In the genomic region with DNA sequence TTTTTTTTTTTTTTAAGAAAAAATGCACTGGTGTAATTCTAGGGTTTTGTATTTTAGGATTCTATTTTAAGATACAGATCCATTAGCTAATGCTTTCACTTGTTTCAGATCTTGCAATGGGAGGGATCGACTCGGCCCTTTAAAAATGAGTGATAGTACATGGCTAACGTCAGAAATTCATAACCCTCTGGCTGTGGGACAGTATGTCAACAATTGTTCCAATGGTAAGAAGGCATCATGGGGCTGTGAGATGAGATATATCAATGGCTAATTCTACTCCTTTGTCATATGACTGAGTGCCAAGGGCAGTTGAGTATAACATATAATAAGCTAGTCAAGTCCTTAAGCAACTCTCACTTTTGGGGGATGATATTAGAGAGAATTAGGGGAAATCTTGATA, we compare ENCODE assay signal across 35 cellular contexts.
"Had no signal": no experiment of that assay in that cellular context is flagged by ENCODE, and none has a peak within 500 bp of the region (broad histone marks: within the 10 kb centered on the region; RNA-seq: fewer than 3 reads in every experiment).

No MANE protein-coding gene starts in this region.

- H3K36me3 Mint-ChIP-seq: activated naive CD4-positive, alpha-beta T cell treated with anti-CD3 and anti-CD28 coated beads, Interleukin-2, amount 50 U/mL, for 24 hours; brain had no signal

- DNase-seq: activated effector memory CD4-positive, alpha-beta T cell treated with anti-CD3 and anti-CD28 coated beads, Interleukin-2, amount 50 U/mL, for 16 hours; activated effector memory CD4-positive, alpha-beta T cell treated with Interleukin-2 at 50 U/mL for 16 hours; activated gamma-delta T cell; activated gamma-delta T cell treated with Interleukin-2 at 50 U/mL for 16 hours; activated naive CD4-positive, alpha-beta T cell; activated naive CD4-positive, alpha-beta T cell treated with anti-CD3 and anti-CD28 coated beads for 36 hours; activated naive CD4-positive, alpha-beta T cell treated with anti-CD3 and anti-CD28 coated beads, Interleukin-2, amount 10 ng/mL, durations not matched to agents 7 days and 5 days; activated naive CD4-positive, alpha-beta T cell treated with anti-CD3 and anti-CD28 coated beads, Interleukin-2, amount 50 U/mL, for 16 hours; activated naive CD4-positive, alpha-beta T cell treated with Interleukin-2 at 50 U/mL for 16 hours; activated naive CD8-positive, alpha-beta T cell treated with anti-CD3 and anti-CD28 coated beads for 36 hours; activated naive CD8-positive, alpha-beta T cell treated with anti-CD3 and anti-CD28 coated beads, Interleukin-2, amount 10 ng/mL, durations not matched to agents 7 days and 5 days; activated naive CD8-positive, alpha-beta T cell treated with anti-CD3 and anti-CD28 coated beads, Interleukin-2, amount 50 U/mL, for 24 hours; activated T-cell treated with anti-CD3 and anti-CD28 coated beads, Interleukin-2, amount 50 U/mL, for 1 hour; activated T-cell treated with anti-CD3 and anti-CD28 coated beads, Interleukin-2, amount 50 U/mL, for 24 hours; activated T-cell treated with anti-CD3 and anti-CD28 coated beads, Interleukin-2, amount 50 U/mL, for 4 hours; activated T-cell treated with anti-CD3 and anti-CD28 coated beads, Interleukin-2, amount 50 U/mL, for 48 hours; activated T-cell treated with anti-CD3 and anti-CD28 coated beads, Interleukin-2, amount 50 U/mL, for 72 hours; adrenal gland; amniotic stem cell; amygdala; anterior cingulate cortex; aorta; body of pancreas; brain microvascular endothelial cell; caudate nucleus; central memory CD4-positive, alpha-beta T cell; cerebellar nuclear complex had no signal

- H3K27ac Mint-ChIP-seq: activated naive CD4-positive, alpha-beta T cell treated with anti-CD3 and anti-CD28 coated beads for 36 hours; activated naive CD4-positive, alpha-beta T cell treated with anti-CD3 and anti-CD28 coated beads, Interleukin-2, amount 10 ng/mL, durations not matched to agents 7 days and 5 days; activated naive CD4-positive, alpha-beta T cell treated with anti-CD3 and anti-CD28 coated beads, Interleukin-2, amount 50 U/mL, for 24 hours; activated naive CD4-positive, alpha-beta T cell treated with anti-CD3 and anti-CD28 coated beads, Interleukin-2, amount 50 U/mL, for 72 hours; activated naive CD8-positive, alpha-beta T cell; activated naive CD8-positive, alpha-beta T cell treated with anti-CD3 and anti-CD28 coated beads for 36 hours; activated naive CD8-positive, alpha-beta T cell treated with anti-CD3 and anti-CD28 coated beads, Interleukin-2, amount 10 ng/mL, durations not matched to agents 7 days and 5 days; activated naive CD8-positive, alpha-beta T cell treated with anti-CD3 and anti-CD28 coated beads, Interleukin-2, amount 50 U/mL, for 24 hours; activated T-cell treated with anti-CD3 and anti-CD28 coated beads, Interleukin-2, amount 50 U/mL, for 24 hours; activated T-cell treated with anti-CD3 and anti-CD28 coated beads, Interleukin-2, amount 50 U/mL, for 72 hours; activated T-helper 1 cell treated with anti-CD3 and anti-CD28 coated beads, Interleukin-12 subunit alpha, Interleukin-12 subunit beta, Interleukin-2, Interleukin-4 antibody, amounts not matched to agents 30 ng/mL and 10 ng/mL and 1 ng/mL, durations not matched to agents 14 hours and 24 hours and 36 hours; activated T-helper 17 cell treated with anti-CD3 and anti-CD28 coated beads, Interleukin-2, amount 50 U/mL, for 72 hours; activated T-helper 2 cell treated with anti-CD3 and anti-CD28 coated beads, Interferon-gamma antibody, Interleukin-2, Interleukin-4, amounts not matched to agents 10 μg/mL and 5 μg/mL and 100 μg/mL, durations not matched to agents 14 hours and 24 hours and 36 hours; brain had no signal

- ATAC-seq: activated naive CD4-positive, alpha-beta T cell treated with anti-CD3 and anti-CD28 coated beads, Interleukin-2, amount 50 U/mL, for 72 hours; activated naive CD8-positive, alpha-beta T cell treated with anti-CD3 and anti-CD28 coated beads, Interleukin-2, amount 50 U/mL, for 24 hours; activated T-cell treated with anti-CD3 and anti-CD28 coated beads, Interleukin-2, amount 50 U/mL, for 4 hours; activated T-cell treated with anti-CD3 and anti-CD28 coated beads, Interleukin-2, amount 50 U/mL, for 72 hours; activated T-helper 17 cell treated with anti-CD3 and anti-CD28 coated beads, Interleukin-2, amount 50 U/mL, for 72 hours; body of pancreas had no signal

- H3K9me3 Mint-ChIP-seq: activated naive CD4-positive, alpha-beta T cell treated with anti-CD3 and anti-CD28 coated beads for 36 hours; activated naive CD4-positive, alpha-beta T cell treated with anti-CD3 and anti-CD28 coated beads, Interleukin-2, amount 10 ng/mL, durations not matched to agents 7 days and 5 days; activated naive CD4-positive, alpha-beta T cell treated with anti-CD3 and anti-CD28 coated beads, Interleukin-2, amount 50 U/mL, for 24 hours; activated naive CD4-positive, alpha-beta T cell treated with anti-CD3 and anti-CD28 coated beads, Interleukin-2, amount 50 U/mL, for 72 hours; activated naive CD8-positive, alpha-beta T cell treated with anti-CD3 and anti-CD28 coated beads for 36 hours; activated naive CD8-positive, alpha-beta T cell treated with anti-CD3 and anti-CD28 coated beads, Interleukin-2, amount 10 ng/mL, durations not matched to agents 7 days and 5 days; activated naive CD8-positive, alpha-beta T cell treated with anti-CD3 and anti-CD28 coated beads, Interleukin-2, amount 50 U/mL, for 24 hours; activated T-cell treated with anti-CD3 and anti-CD28 coated beads, Interleukin-2, amount 50 U/mL, for 24 hours; activated T-cell treated with anti-CD3 and anti-CD28 coated beads, Interleukin-2, amount 50 U/mL, for 4 hours; activated T-cell treated with anti-CD3 and anti-CD28 coated beads, Interleukin-2, amount 50 U/mL, for 72 hours; activated T-helper 1 cell treated with anti-CD3 and anti-CD28 coated beads, Interleukin-12 subunit alpha, Interleukin-12 subunit beta, Interleukin-2, Interleukin-4 antibody, amounts not matched to agents 30 ng/mL and 10 ng/mL and 1 ng/mL, durations not matched to agents 14 hours and 24 hours and 36 hours; activated T-helper 17 cell treated with anti-CD3 and anti-CD28 coated beads, Interleukin-2, amount 50 U/mL, for 72 hours; activated T-helper 2 cell treated with anti-CD3 and anti-CD28 coated beads, Interferon-gamma antibody, Interleukin-2, Interleukin-4, amounts not matched to agents 10 μg/mL and 5 μg/mL and 100 μg/mL, durations not matched to agents 14 hours and 24 hours and 36 hours; central memory CD8-positive, alpha-beta T cell had no signal

- H3K4me3 Mint-ChIP-seq: activated naive CD4-positive, alpha-beta T cell treated with anti-CD3 and anti-CD28 coated beads for 36 hours; activated naive CD4-positive, alpha-beta T cell treated with anti-CD3 and anti-CD28 coated beads, Interleukin-2, amount 10 ng/mL, durations not matched to agents 7 days and 5 days; activated naive CD4-positive, alpha-beta T cell treated with anti-CD3 and anti-CD28 coated beads, Interleukin-2, amount 50 U/mL, for 24 hours; activated naive CD8-positive, alpha-beta T cell; activated naive CD8-positive, alpha-beta T cell treated with anti-CD3 and anti-CD28 coated beads for 36 hours; activated naive CD8-positive, alpha-beta T cell treated with anti-CD3 and anti-CD28 coated beads, Interleukin-2, amount 10 ng/mL, durations not matched to agents 7 days and 5 days; activated naive CD8-positive, alpha-beta T cell treated with anti-CD3 and anti-CD28 coated beads, Interleukin-2, amount 50 U/mL, for 24 hours; activated T-cell treated with anti-CD3 and anti-CD28 coated beads, Interleukin-2, amount 50 U/mL, for 24 hours; activated T-cell treated with anti-CD3 and anti-CD28 coated beads, Interleukin-2, amount 50 U/mL, for 4 hours; activated T-cell treated with anti-CD3 and anti-CD28 coated beads, Interleukin-2, amount 50 U/mL, for 72 hours; activated T-helper 1 cell treated with anti-CD3 and anti-CD28 coated beads, Interleukin-12 subunit alpha, Interleukin-12 subunit beta, Interleukin-2, Interleukin-4 antibody, amounts not matched to agents 30 ng/mL and 10 ng/mL and 1 ng/mL, durations not matched to agents 14 hours and 24 hours and 36 hours; activated T-helper 17 cell treated with anti-CD3 and anti-CD28 coated beads, Interleukin-2, amount 50 U/mL, for 72 hours; central memory CD8-positive, alpha-beta T cell had no signal

- H3K27me3 Mint-ChIP-seq: activated naive CD4-positive, alpha-beta T cell treated with anti-CD3 and anti-CD28 coated beads, Interleukin-2, amount 50 U/mL, for 24 hours; activated naive CD8-positive, alpha-beta T cell; activated naive CD8-positive, alpha-beta T cell treated with anti-CD3 and anti-CD28 coated beads for 36 hours; activated naive CD8-positive, alpha-beta T cell treated with anti-CD3 and anti-CD28 coated beads, Interleukin-2, amount 10 ng/mL, durations not matched to agents 7 days and 5 days; activated naive CD8-positive, alpha-beta T cell treated with anti-CD3 and anti-CD28 coated beads, Interleukin-2, amount 50 U/mL, for 24 hours; activated T-cell treated with anti-CD3 and anti-CD28 coated beads, Interleukin-2, amount 50 U/mL, for 24 hours; activated T-helper 17 cell treated with anti-CD3 and anti-CD28 coated beads, Interleukin-2, amount 50 U/mL, for 72 hours; brain; central memory CD8-positive, alpha-beta T cell had no signal
